Comparison of ENCODE assay signal across 12 cellular contexts in genomic region chr21:31337086-31337485, GRCh38.
"Had no signal": no experiment of that assay in that cellular context is flagged by ENCODE, and none has a peak within 500 bp of the region (broad histone marks: within the 10 kb centered on the region; RNA-seq: fewer than 3 reads in every experiment).

No MANE protein-coding gene starts in this region.

- DNase-seq: cerebellar nuclear complex; esophagus squamous epithelium; foreskin melanocyte; head of caudate nucleus; left lung; ovary; stimulated activated CD4-positive, alpha-beta T cell treated with anti-CD3 and anti-CD28 coated beads, Interleukin-15, amount 100 ng/mL, for 24 hours; stimulated activated CD4-positive, alpha-beta T cell treated with anti-CD3 and anti-CD28 coated beads, Interleukin-4, amount 100 ng/mL, for 24 hours; stomach; T-helper 17 cell; thyroid gland had no signal

- H3K36me3 ChIP-seq: left lung, ovary, stomach, thyroid gland, vagina had no signal

- H3K4me1 ChIP-seq: left lung, thyroid gland had no signal

- H3K27ac ChIP-seq: left lung, ovary, stomach, thyroid gland, vagina had no signal

- H3K9me3 ChIP-seq: esophagus squamous epithelium, left lung, ovary, stomach, thyroid gland, vagina had no signal

- H3K27ac Mint-ChIP-seq: T-helper 17 cell had no signal

- ATAC-seq: left lung, T-helper 17 cell had no signal

- H3K4me3 Mint-ChIP-seq: T-helper 17 cell had no signal

- H3K4me3 ChIP-seq: left lung, ovary, stomach, thyroid gland, vagina had no signal

- H3K27me3 ChIP-seq: ovary, thyroid gland, vagina had no signal
